ENCODE assay signal across 7 cellular contexts in the genomic region with DNA sequence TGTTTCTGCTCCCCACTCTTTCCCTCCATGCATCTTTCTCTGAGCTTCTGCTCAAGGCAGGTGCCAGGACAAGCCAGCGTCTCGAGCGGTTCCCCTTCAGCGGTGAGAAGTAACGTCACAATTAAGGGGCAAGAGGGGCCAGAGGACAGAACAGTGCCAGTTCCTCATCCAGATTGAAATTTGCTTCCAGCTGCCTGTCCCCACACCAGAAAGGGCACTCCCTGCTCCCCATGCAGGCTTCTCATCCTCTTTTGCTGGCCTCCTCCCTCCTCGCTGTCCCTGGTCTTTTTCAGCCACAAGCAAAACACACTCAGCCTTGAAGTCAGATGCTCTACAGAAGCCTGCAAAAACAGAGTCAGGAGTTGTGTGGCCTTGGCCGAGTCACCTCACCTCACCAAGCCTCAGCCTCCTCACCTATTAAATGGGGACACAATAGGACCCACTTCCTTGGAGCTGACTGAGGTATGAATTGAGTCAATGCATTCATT. TPM values are rescaled to one million over a fixed set of nuclear protein-coding genes. Genes with fewer than 3 reads are reported as not detected.
DNase-seq lines count a peak whose midpoint lies in the region; ATAC-seq and TF ChIP-seq lines count a peak whose summit lies in the region.

No MANE protein-coding gene starts in this region.

- WGBS in hepatocyte (ENCODE audit: low lambda C conversion rate, missing lambda C conversion rate), result 78% methylated on average over 7 of the region's 7 CpGs

- no peak overlapping the region for H3K4me3 ChIP-seq in hepatocyte

- H2AFZ ChIP-seq in hepatocyte, result no peak overlapping the region

- no peaks in the 10 kb centered on the region for H3K9me3 Mint-ChIP-seq in activated CD8-positive, alpha-beta T cell treated with anti-CD3 and anti-CD28 coated beads, Interleukin-2, amount 10 ng/mL, durations not matched to agents 7 days and 5 days (ENCODE audit: insufficient read depth)
- no peaks in the 10 kb centered on the region for H3K9me3 Mint-ChIP-seq in stimulated activated naive CD8-positive, alpha-beta T cell treated with anti-CD3 and anti-CD28 coated beads, Interleukin-15, amount 100 ng/mL, for 72 hours

- peaks cover 80% of the 10 kb centered on the region for H3K79me2 ChIP-seq in hepatocyte

- no peaks in the 10 kb centered on the region for H3K9me2 ChIP-seq in hepatocyte (replicated peaks; ENCODE audit: insufficient read depth)

- peak overlapping the region; percentile 35 for H3K4me2 ChIP-seq in hepatocyte

- H3K27me3 ChIP-seq in hepatocyte, result no peaks in the 10 kb centered on the region

- peaks cover 91% of the 10 kb centered on the region for H3K4me1 ChIP-seq in hepatocyte (ENCODE audit: insufficient read depth)

- H3K4me3 Mint-ChIP-seq in activated CD8-positive, alpha-beta T cell treated with anti-CD3 and anti-CD28 coated beads, Interleukin-2, amount 10 ng/mL, durations not matched to agents 7 days and 5 days, result peak overlapping the region; percentile 42
- peak overlapping the region; percentile 64 to 87 for H3K4me3 Mint-ChIP-seq in stimulated activated naive CD8-positive, alpha-beta T cell treated with anti-CD3 and anti-CD28 coated beads, Interleukin-15, amount 100 ng/mL, for 72 hours

- peak overlapping the region; percentile 75 for H3K27ac Mint-ChIP-seq in activated CD8-positive, alpha-beta T cell treated with anti-CD3 and anti-CD28 coated beads, Interleukin-2, amount 10 ng/mL, durations not matched to agents 7 days and 5 days
- peak overlapping the region; percentile 37 to 98 for H3K27ac Mint-ChIP-seq in stimulated activated naive CD8-positive, alpha-beta T cell treated with anti-CD3 and anti-CD28 coated beads, Interleukin-15, amount 100 ng/mL, for 72 hours

- H4K20me1 ChIP-seq in hepatocyte (ENCODE audit: insufficient read depth, poor library complexity, severe bottlenecking), result no peaks in the 10 kb centered on the region

- H3K9me3 ChIP-seq in KOPT-K1 (ENCODE audit: insufficient read depth, low read length, poor library complexity, severe bottlenecking), result no peaks in the 10 kb centered on the region
- H3K9me3 ChIP-seq in hepatocyte (ENCODE audit: low read depth), result no peaks in the 10 kb centered on the region

- no peak for DNase-seq in activated CD8-positive, alpha-beta T cell treated with anti-CD3 and anti-CD28 coated beads, Interleukin-2, amount 10 ng/mL, durations not matched to agents 7 days and 5 days
- DNase-seq in hepatocyte (ENCODE audit: low spot score), result no peak
- DNase-seq in stimulated activated naive CD8-positive, alpha-beta T cell treated with anti-CD3 and anti-CD28 coated beads, Interleukin-15, amount 100 ng/mL, for 72 hours, result peak; percentile 20 to 27
- no peak for DNase-seq in GM10266 (ENCODE audit: extremely low spot score)
- no peak for DNase-seq in NCI-H226

- CTCF ChIA-PET in activated CD8-positive, alpha-beta T cell treated with anti-CD3 and anti-CD28 coated beads, Interleukin-2, amount 10 ng/mL, durations not matched to agents 7 days and 5 days (lab: Charles Lee), result interaction anchor here (0.7 to 7.6 kb wide), 11 partner anchors 10 to 93 kb away, joined by 3 to 62 read pairs (median 5); no protein-coding TSS in a partner anchor

- H3K36me3 ChIP-seq in KOPT-K1 (ENCODE audit: insufficient read depth, low read length) (no peaks in the 10 kb centered on the region), hepatocyte (replicated peaks; ENCODE audit: insufficient read depth, low read depth) (no peaks in the 10 kb centered on the region)

- peaks cover 73% of the 10 kb centered on the region for H3K4me1 Mint-ChIP-seq in activated CD8-positive, alpha-beta T cell treated with anti-CD3 and anti-CD28 coated beads, Interleukin-2, amount 10 ng/mL, durations not matched to agents 7 days and 5 days (ENCODE audit: low read depth)
- H3K4me1 Mint-ChIP-seq in stimulated activated naive CD8-positive, alpha-beta T cell treated with anti-CD3 and anti-CD28 coated beads, Interleukin-15, amount 100 ng/mL, for 72 hours, result peaks cover 96% of the 10 kb centered on the region

- peaks cover 23% of the 10 kb centered on the region for H3K36me3 Mint-ChIP-seq in activated CD8-positive, alpha-beta T cell treated with anti-CD3 and anti-CD28 coated beads, Interleukin-2, amount 10 ng/mL, durations not matched to agents 7 days and 5 days (ENCODE audit: low read depth)

- peak overlapping the region; percentile 80 for H3K27ac ChIP-seq in KOPT-K1 (ENCODE audit: low read depth, low read length, poor library complexity, severe bottlenecking)
- peak overlapping the region; percentile 91 for H3K27ac ChIP-seq in hepatocyte

- no peaks in the 10 kb centered on the region for H3K27me3 Mint-ChIP-seq in activated CD8-positive, alpha-beta T cell treated with anti-CD3 and anti-CD28 coated beads, Interleukin-2, amount 10 ng/mL, durations not matched to agents 7 days and 5 days (ENCODE audit: low read depth)
- H3K27me3 Mint-ChIP-seq in stimulated activated naive CD8-positive, alpha-beta T cell treated with anti-CD3 and anti-CD28 coated beads, Interleukin-15, amount 100 ng/mL, for 72 hours, result no peaks in the 10 kb centered on the region

- POLR2A ChIA-PET in activated CD8-positive, alpha-beta T cell treated with anti-CD3 and anti-CD28 coated beads, Interleukin-2, amount 10 ng/mL, durations not matched to agents 7 days and 5 days (lab: Charles Lee), result interaction anchor here (0.8 to 3.2 kb wide), 7 partner anchors 9 to 45 kb away, joined by 3 to 20 read pairs (median 3); no protein-coding TSS in a partner anchor

- peak; percentile 14 for ATAC-seq in activated CD8-positive, alpha-beta T cell treated with anti-CD3 and anti-CD28 coated beads, Interleukin-2, amount 10 ng/mL, durations not matched to agents 7 days and 5 days
- ATAC-seq in stimulated activated naive CD8-positive, alpha-beta T cell treated with anti-CD3 and anti-CD28 coated beads, Interleukin-15, amount 100 ng/mL, for 72 hours, result peak; percentile 50
- no peak for ATAC-seq in HG03342 (IDR thresholded peaks at IDR 0.05; ENCODE audit: unreplicated experiment)

- no peak for TF ChIP-seq CTCF in hepatocyte (IDR thresholded peaks at IDR 0.05; ENCODE audit: poor library complexity)
- TF ChIP-seq CTCF in GM10266 (IDR thresholded peaks at IDR 0.05; ENCODE audit: control insufficient read depth, insufficient read depth, low read depth, missing control alignments), result no peak

RNA-seq across cellular contexts. Expression of a gene that starts 35.0 kb away (rescaled TPM):
- 10 to 100 TPM; 70.9 to 72.5 TPM for total RNA-seq in activated CD8-positive, alpha-beta T cell treated with anti-CD3 and anti-CD28 coated beads, Interleukin-2, amount 10 ng/mL, durations not matched to agents 7 days and 5 days
- 35.1 and 60.8 TPM in 2 replicates for total RNA-seq in hepatocyte
- 84.4 and 90.6 TPM in 2 replicates for polyA plus RNA-seq in hepatocyte

Comparison
In these comparisons a context has a peak if more than half of its experiments do, and no peak if none do; other contexts are left out.
1. DNase-seq: peak in stimulated activated naive CD8-positive, alpha-beta T cell treated with anti-CD3 and anti-CD28 coated beads, Interleukin-15, amount 100 ng/mL, for 72 hours (2 of 2); none in activated CD8-positive, alpha-beta T cell treated with anti-CD3 and anti-CD28 coated beads, Interleukin-2, amount 10 ng/mL, durations not matched to agents 7 days and 5 days (single experiment), hepatocyte (single experiment), GM10266 (single experiment) and NCI-H226 (single experiment).